Comparison of ENCODE assay signal across 22 cellular contexts in genomic region chr12:89781961-89782360, GRCh38.
"Had no signal": no experiment of that assay in that cellular context is flagged by ENCODE, and none has a peak within 500 bp of the region (broad histone marks: within the 10 kb centered on the region; RNA-seq: fewer than 3 reads in every experiment).

No MANE protein-coding gene starts in this region.

- H3K4me2 ChIP-seq: PC-9 had no signal

- H3K27ac ChIP-seq: brain microvascular endothelial cell, cardiac muscle cell, PC-9 had no signal

- H3K27me3 Mint-ChIP-seq: activated B cell treated with CpG ODN at 0.5 μM for 24 hours; activated CD4-positive, alpha-beta memory T cell treated with anti-CD3 and anti-CD28 coated beads for 36 hours; activated CD4-positive, alpha-beta T cell treated with anti-CD3 and anti-CD28 coated beads, Interleukin-2, amount 10 ng/mL, durations not matched to agents 7 days and 5 days; activated naive CD8-positive, alpha-beta T cell had no signal

- H3K4me3 Mint-ChIP-seq: activated B cell treated with CpG ODN at 0.5 μM for 24 hours; activated CD4-positive, alpha-beta memory T cell treated with anti-CD3 and anti-CD28 coated beads for 36 hours; activated CD4-positive, alpha-beta T cell treated with anti-CD3 and anti-CD28 coated beads, Interleukin-2, amount 10 ng/mL, durations not matched to agents 7 days and 5 days; activated naive CD4-positive, alpha-beta T cell treated with anti-CD3 and anti-CD28 coated beads for 36 hours; activated naive CD8-positive, alpha-beta T cell; activated T-cell treated with anti-CD3 and anti-CD28 coated beads, Interleukin-2, amount 50 U/mL, for 4 hours had no signal

- H3K4me3 ChIP-seq: cardiac muscle cell, PC-9 had no signal

- H3K4me1 Mint-ChIP-seq: activated CD4-positive, alpha-beta T cell treated with anti-CD3 and anti-CD28 coated beads, Interleukin-2, amount 10 ng/mL, durations not matched to agents 7 days and 5 days had no signal

- ATAC-seq: activated T-cell treated with anti-CD3 and anti-CD28 coated beads, Interleukin-2, amount 50 U/mL, for 4 hours had no signal

- H2AFZ ChIP-seq: PC-9 had no signal

- DNase-seq: activated B cell treated with CpG ODN at 0.5 μM for 24 hours; activated CD4-positive, alpha-beta memory T cell treated with anti-CD3 and anti-CD28 coated beads for 36 hours; activated CD4-positive, alpha-beta T cell treated with anti-CD3 and anti-CD28 coated beads for 1 hour; activated CD4-positive, alpha-beta T cell treated with anti-CD3 and anti-CD28 coated beads, Interleukin-2, amount 10 ng/mL, durations not matched to agents 7 days and 5 days; activated CD8-positive, alpha-beta memory T cell treated with anti-CD3 and anti-CD28 coated beads for 24 hours; activated gamma-delta T cell; activated naive CD4-positive, alpha-beta T cell treated with anti-CD3 and anti-CD28 coated beads for 36 hours; activated T-cell treated with anti-CD3 and anti-CD28 coated beads, Interleukin-2, amount 50 U/mL, for 4 hours; amygdala; brain microvascular endothelial cell; MM.1S; NCI-H1105; NCI-H1436; NCI-H1694 treated with DMSO at 0.1 percent for 48 hours; NCI-H2029 treated with DMSO at 0.1 percent for 48 hours; NCI-H510A treated with DMSO at 0.1 percent for 48 hours; NCI-H69; PC-9; SHP77 treated with DMSO at 0.1 percent for 48 hours; SW 1271 had no signal

- H3K27me3 ChIP-seq: brain microvascular endothelial cell, cardiac muscle cell had no signal

- H3K27ac Mint-ChIP-seq: activated B cell treated with CpG ODN at 0.5 μM for 24 hours; activated CD4-positive, alpha-beta memory T cell treated with anti-CD3 and anti-CD28 coated beads for 36 hours; activated CD4-positive, alpha-beta T cell treated with anti-CD3 and anti-CD28 coated beads, Interleukin-2, amount 10 ng/mL, durations not matched to agents 7 days and 5 days; activated naive CD4-positive, alpha-beta T cell treated with anti-CD3 and anti-CD28 coated beads for 36 hours; activated naive CD8-positive, alpha-beta T cell had no signal

- H3K36me3 ChIP-seq: brain microvascular endothelial cell, cardiac muscle cell had no signal
